In the genomic region with DNA sequence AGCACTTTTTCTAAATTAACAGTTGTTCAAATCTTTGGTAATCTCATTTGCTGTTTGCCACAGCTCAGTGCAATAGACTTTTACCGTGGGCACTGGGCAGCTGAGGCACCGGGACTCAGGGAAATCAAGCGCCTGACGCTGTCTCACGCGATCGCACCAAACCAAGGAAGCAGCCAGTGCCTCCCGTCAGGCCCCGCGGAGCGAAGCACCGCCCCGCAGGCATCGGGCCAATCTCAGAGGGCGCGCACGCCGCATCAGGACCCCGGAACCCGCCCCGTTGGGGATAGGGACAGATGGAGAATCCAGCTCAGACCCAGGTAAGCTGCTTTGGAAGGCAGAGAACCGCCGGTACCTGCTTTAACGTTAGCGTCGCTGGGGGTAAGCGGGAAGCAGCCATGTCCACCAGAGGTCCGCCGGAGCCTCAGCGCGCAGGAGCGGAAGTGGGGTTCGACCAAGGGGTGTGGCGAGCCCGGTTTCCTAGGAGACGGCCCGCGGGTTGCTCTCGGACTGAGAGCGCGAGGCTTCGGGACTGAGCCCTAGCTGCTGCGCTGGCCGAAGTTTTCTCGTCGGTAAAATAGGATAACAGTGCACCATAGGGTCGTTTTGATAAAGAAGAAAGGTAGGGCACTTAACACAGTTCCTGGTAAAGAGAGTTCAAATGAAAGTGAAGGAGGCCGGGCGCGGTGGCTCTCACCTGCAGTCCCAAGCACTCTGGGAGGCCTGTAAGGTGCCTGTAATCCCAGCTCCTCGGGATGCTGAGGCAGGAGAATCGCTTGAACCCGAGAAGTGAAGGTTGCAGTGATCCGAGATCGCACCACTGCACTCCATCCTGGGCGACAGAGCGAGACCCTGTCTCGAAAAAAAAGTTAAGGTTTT, we compare ENCODE assay signal across 1 cellular context.
TF ChIP-seq lines count a peak whose summit lies in the region.

A gene with protein sequence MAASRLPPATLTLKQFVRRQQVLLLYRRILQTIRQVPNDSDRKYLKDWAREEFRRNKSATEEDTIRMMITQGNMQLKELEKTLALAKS (minus strand): TSS at position 428 of the 876 bp plus-strand sequence. CDS start 31 bp downstream, at position 397.

TF ChIP-seq in K562, 482 proteins besides CTCF, POLR2A, EP300 and RAD21 (continued from another document and continues in another):
- TF ChIP-seq KDM2B (CRISPR knock-in tag; IDR thresholded peaks at IDR 0.05) (no peak), ZNF668 (CRISPR knock-in tag; IDR thresholded peaks at IDR 0.05) (no peak), ZNF699 (CRISPR knock-in tag; IDR thresholded peaks at IDR 0.05; ENCODE audit: insufficient replicate concordance) (no peak), FOXK2 (conservative IDR thresholded peaks at IDR 0.05 in 1 of 2, IDR thresholded peaks at IDR 0.05 in 1 of 2; ENCODE audit: low read depth in 2 of 2) (peak in 1 of 2 experiments; percentile 39; a peak in 1 of 4 replicates), MTA3 (IDR thresholded peaks at IDR 0.05; ENCODE audit: borderline replicate concordance) (peak; percentile 60; the same call in 1 of the 2 replicates), TEAD2 (tag; IDR thresholded peaks at IDR 0.05) (no peak), CREM (IDR thresholded peaks at IDR 0.05; ENCODE audit: low read depth) (peak; percentile 51; the same call in 1 of the 2 replicates), MYC (IDR thresholded peaks at IDR 0.05; ENCODE audit: low read depth, low read length) (peak; percentile 77; the same call in 1 of the 2 replicates), MYC (CRISPR knock-in tag; IDR thresholded peaks at IDR 0.05; ENCODE audit: borderline replicate concordance, low read depth) (peak; percentile 35; the same call in 1 of the 2 replicates), BCL6 (CRISPR knock-in tag; IDR thresholded peaks at IDR 0.05) (no peak), XRCC3 (IDR thresholded peaks at IDR 0.05) (no peak), TCF7L2 (IDR thresholded peaks at IDR 0.05; ENCODE audit: low read depth, low read length) (no peak), SUPT5H (IDR thresholded peaks at IDR 0.05) (peak; percentile 98), CHD4 (IDR thresholded peaks at IDR 0.05; ENCODE audit: insufficient read depth, insufficient replicate concordance, low read depth, low read length, poor library complexity, severe bottlenecking) (no peak), SLC30A9 (CRISPR knock-in tag; IDR thresholded peaks at IDR 0.05) (no peak), RCOR1 (IDR thresholded peaks at IDR 0.05; ENCODE audit: borderline replicate concordance in 1 of 2, low read depth in 2 of 2, low read length in 2 of 2) (peak in 1 of 2 experiments; percentile 58; a peak in 2 of 4 replicates), CBFA2T3 (IDR thresholded peaks at IDR 0.05) (no peak), ZEB2 (IDR thresholded peaks at IDR 0.05) (peak; percentile 7; the same call in 1 of the 2 replicates), CAMTA2 (CRISPR knock-in tag; conservative IDR thresholded peaks at IDR 0.05) (no peak), ZNF23 (CRISPR knock-in tag; IDR thresholded peaks at IDR 0.05) (no peak), CHCHD3 (CRISPR knock-in tag; IDR thresholded peaks at IDR 0.05) (no peak), HNRNPUL1 (IDR thresholded peaks at IDR 0.05; ENCODE audit: low read length) (no peak), SMARCA4 (IDR thresholded peaks at IDR 0.05) (no peak), ZC3H4 (CRISPR knock-in tag; IDR thresholded peaks at IDR 0.05; ENCODE audit: borderline replicate concordance) (no peak), HMG20B (CRISPR knock-in tag; IDR thresholded peaks at IDR 0.05) (no peak), CHD1 (IDR thresholded peaks at IDR 0.05; ENCODE audit: low read length) (no peak), GABPB1 (CRISPR knock-in tag; IDR thresholded peaks at IDR 0.05) (peak; percentile 90), FOXP1 (CRISPR knock-in tag; IDR thresholded peaks at IDR 0.05) (no peak), NR2C2 (CRISPR knock-in tag; IDR thresholded peaks at IDR 0.05) (no peak), NR2C2 (tag; IDR thresholded peaks at IDR 0.05) (peak; percentile 73; the same call in 1 of the 2 replicates), ZSCAN29 (IDR thresholded peaks at IDR 0.05) (no peak), POU5F1 (IDR thresholded peaks at IDR 0.05; ENCODE audit: borderline replicate concordance, low read depth, low read length, partially characterized antibody) (no peak), ELF4 (CRISPR knock-in tag; IDR thresholded peaks at IDR 0.05) (no peak), ZNF140 (CRISPR knock-in tag; IDR thresholded peaks at IDR 0.05) (no peak), COPS2 (conservative IDR thresholded peaks at IDR 0.05) (no peak), POLR2AphosphoS5 (IDR thresholded peaks at IDR 0.05; ENCODE audit: control insufficient read depth, insufficient read depth, low read depth, low read length) (peak; percentile 79), ZC3H11A (IDR thresholded peaks at IDR 0.05; ENCODE audit: low read depth, low read length) (no peak), BRD9 (IDR thresholded peaks at IDR 0.05; ENCODE audit: low read depth, partially characterized antibody) (no peak), HNRNPK (IDR thresholded peaks at IDR 0.05; ENCODE audit: low read depth, low read length, poor library complexity, severe bottlenecking) (no peak), PURB (CRISPR knock-in tag; IDR thresholded peaks at IDR 0.05; ENCODE audit: low read depth) (no peak), SMARCB1 (IDR thresholded peaks at IDR 0.05; ENCODE audit: insufficient read length, low read depth) (no peak), ZFP36 (IDR thresholded peaks at IDR 0.05; ENCODE audit: low read depth, low read length, partially characterized antibody) (no peak), ZNF589 (CRISPR knock-in tag; IDR thresholded peaks at IDR 0.05; ENCODE audit: low read depth) (no peak), KDM4B (IDR thresholded peaks at IDR 0.05; ENCODE audit: borderline replicate concordance in 2 of 2, low read depth in 1 of 2) (no peak; a peak in 1 of 4 replicates), ZKSCAN1 (IDR thresholded peaks at IDR 0.05; ENCODE audit: low read depth, low read length) (no peak), ZNF143 (CRISPR knock-in tag; IDR thresholded peaks at IDR 0.05) (peak; percentile 64; the same call in 1 of the 2 replicates)
- TF ChIP-seq, protein P1, sequence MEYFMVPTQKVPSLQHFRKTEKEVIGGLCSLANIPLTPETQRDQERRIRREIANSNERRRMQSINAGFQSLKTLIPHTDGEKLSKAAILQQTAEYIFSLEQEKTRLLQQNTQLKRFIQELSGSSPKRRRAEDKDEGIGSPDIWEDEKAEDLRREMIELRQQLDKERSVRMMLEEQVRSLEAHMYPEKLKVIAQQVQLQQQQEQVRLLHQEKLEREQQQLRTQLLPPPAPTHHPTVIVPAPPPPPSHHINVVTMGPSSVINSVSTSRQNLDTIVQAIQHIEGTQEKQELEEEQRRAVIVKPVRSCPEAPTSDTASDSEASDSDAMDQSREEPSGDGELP (CRISPR knock-in tag; IDR thresholded peaks at IDR 0.05; ENCODE audit: borderline replicate concordance) = peak; percentile 75; the same call in 1 of the 2 replicates
- TF ChIP-seq, protein P2, sequence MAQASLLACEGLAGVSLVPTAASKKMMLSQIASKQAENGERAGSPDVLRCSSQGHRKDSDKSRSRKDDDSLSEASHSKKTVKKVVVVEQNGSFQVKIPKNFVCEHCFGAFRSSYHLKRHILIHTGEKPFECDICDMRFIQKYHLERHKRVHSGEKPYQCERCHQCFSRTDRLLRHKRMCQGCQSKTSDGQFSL (CRISPR knock-in tag; IDR thresholded peaks at IDR 0.05) = no peak
- TF ChIP-seq, protein P2 (tag; IDR thresholded peaks at IDR 0.05) = no peak
- TF ChIP-seq, protein P3, sequence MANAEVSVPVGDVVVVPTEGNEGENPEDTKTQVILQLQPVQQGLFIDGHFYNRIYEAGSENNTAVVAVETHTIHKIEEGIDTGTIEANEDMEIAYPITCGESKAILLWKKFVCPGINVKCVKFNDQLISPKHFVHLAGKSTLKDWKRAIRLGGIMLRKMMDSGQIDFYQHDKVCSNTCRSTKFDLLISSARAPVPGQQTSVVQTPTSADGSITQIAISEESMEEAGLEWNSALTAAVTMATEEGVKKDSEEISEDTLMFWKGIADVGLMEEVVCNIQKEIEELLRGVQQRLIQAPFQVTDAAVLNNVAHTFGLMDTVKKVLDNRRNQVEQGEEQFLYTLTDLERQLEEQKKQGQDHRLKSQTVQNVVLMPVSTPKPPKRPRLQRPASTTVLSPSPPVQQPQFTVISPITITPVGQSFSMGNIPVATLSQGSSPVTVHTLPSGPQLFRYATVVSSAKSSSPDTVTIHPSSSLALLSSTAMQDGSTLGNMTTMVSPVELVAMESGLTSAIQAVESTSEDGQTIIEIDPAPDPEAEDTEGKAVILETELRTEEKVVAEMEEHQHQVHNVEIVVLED (CRISPR knock-in tag; IDR thresholded peaks at IDR 0.05) = no peak
- TF ChIP-seq, protein P4, sequence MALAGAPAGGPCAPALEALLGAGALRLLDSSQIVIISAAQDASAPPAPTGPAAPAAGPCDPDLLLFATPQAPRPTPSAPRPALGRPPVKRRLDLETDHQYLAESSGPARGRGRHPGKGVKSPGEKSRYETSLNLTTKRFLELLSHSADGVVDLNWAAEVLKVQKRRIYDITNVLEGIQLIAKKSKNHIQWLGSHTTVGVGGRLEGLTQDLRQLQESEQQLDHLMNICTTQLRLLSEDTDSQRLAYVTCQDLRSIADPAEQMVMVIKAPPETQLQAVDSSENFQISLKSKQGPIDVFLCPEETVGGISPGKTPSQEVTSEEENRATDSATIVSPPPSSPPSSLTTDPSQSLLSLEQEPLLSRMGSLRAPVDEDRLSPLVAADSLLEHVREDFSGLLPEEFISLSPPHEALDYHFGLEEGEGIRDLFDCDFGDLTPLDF (CRISPR knock-in tag; IDR thresholded peaks at IDR 0.05) = peak; percentile 76
- TF ChIP-seq, protein P5, sequence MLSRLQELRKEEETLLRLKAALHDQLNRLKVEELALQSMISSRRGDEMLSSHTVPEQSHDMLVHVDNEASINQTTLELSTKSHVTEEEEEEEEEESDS (CRISPR knock-in tag; IDR thresholded peaks at IDR 0.05) = no peak
- TF ChIP-seq, protein P6, sequence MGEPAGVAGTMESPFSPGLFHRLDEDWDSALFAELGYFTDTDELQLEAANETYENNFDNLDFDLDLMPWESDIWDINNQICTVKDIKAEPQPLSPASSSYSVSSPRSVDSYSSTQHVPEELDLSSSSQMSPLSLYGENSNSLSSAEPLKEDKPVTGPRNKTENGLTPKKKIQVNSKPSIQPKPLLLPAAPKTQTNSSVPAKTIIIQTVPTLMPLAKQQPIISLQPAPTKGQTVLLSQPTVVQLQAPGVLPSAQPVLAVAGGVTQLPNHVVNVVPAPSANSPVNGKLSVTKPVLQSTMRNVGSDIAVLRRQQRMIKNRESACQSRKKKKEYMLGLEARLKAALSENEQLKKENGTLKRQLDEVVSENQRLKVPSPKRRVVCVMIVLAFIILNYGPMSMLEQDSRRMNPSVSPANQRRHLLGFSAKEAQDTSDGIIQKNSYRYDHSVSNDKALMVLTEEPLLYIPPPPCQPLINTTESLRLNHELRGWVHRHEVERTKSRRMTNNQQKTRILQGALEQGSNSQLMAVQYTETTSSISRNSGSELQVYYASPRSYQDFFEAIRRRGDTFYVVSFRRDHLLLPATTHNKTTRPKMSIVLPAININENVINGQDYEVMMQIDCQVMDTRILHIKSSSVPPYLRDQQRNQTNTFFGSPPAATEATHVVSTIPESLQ (CRISPR knock-in tag; IDR thresholded peaks at IDR 0.05) = 0 out of 2 replicates have a peak, but pooled peaks have one; percentile 58
- TF ChIP-seq, protein P7, sequence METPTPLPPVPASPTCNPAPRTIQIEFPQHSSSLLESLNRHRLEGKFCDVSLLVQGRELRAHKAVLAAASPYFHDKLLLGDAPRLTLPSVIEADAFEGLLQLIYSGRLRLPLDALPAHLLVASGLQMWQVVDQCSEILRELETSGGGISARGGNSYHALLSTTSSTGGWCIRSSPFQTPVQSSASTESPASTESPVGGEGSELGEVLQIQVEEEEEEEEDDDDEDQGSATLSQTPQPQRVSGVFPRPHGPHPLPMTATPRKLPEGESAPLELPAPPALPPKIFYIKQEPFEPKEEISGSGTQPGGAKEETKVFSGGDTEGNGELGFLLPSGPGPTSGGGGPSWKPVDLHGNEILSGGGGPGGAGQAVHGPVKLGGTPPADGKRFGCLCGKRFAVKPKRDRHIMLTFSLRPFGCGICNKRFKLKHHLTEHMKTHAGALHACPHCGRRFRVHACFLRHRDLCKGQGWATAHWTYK (CRISPR knock-in tag; IDR thresholded peaks at IDR 0.05) = peak; percentile 43; the same call in 1 of the 2 replicates
- TF ChIP-seq, protein P8, sequence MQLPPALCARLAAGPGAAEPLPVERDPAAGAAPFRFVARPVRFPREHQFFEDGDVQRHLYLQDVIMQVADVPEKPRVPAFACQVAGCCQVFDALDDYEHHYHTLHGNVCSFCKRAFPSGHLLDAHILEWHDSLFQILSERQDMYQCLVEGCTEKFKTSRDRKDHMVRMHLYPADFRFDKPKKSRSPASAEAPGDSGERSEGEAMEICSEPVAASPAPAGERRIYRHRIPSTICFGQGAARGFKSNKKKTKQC (CRISPR knock-in tag; IDR thresholded peaks at IDR 0.05) = no peak
- TF ChIP-seq, protein P9, sequence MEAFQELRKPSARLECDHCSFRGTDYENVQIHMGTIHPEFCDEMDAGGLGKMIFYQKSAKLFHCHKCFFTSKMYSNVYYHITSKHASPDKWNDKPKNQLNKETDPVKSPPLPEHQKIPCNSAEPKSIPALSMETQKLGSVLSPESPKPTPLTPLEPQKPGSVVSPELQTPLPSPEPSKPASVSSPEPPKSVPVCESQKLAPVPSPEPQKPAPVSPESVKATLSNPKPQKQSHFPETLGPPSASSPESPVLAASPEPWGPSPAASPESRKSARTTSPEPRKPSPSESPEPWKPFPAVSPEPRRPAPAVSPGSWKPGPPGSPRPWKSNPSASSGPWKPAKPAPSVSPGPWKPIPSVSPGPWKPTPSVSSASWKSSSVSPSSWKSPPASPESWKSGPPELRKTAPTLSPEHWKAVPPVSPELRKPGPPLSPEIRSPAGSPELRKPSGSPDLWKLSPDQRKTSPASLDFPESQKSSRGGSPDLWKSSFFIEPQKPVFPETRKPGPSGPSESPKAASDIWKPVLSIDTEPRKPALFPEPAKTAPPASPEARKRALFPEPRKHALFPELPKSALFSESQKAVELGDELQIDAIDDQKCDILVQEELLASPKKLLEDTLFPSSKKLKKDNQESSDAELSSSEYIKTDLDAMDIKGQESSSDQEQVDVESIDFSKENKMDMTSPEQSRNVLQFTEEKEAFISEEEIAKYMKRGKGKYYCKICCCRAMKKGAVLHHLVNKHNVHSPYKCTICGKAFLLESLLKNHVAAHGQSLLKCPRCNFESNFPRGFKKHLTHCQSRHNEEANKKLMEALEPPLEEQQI (IDR thresholded peaks at IDR 0.05) = no peak
- TF ChIP-seq, protein P10, sequence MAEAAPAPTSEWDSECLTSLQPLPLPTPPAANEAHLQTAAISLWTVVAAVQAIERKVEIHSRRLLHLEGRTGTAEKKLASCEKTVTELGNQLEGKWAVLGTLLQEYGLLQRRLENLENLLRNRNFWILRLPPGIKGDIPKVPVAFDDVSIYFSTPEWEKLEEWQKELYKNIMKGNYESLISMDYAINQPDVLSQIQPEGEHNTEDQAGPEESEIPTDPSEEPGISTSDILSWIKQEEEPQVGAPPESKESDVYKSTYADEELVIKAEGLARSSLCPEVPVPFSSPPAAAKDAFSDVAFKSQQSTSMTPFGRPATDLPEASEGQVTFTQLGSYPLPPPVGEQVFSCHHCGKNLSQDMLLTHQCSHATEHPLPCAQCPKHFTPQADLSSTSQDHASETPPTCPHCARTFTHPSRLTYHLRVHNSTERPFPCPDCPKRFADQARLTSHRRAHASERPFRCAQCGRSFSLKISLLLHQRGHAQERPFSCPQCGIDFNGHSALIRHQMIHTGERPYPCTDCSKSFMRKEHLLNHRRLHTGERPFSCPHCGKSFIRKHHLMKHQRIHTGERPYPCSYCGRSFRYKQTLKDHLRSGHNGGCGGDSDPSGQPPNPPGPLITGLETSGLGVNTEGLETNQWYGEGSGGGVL (CRISPR knock-in tag; IDR thresholded peaks at IDR 0.05) = no peak
